In genomic region chr4:155966661-155967060, GRCh38 we compare ENCODE assay signal across 23 cellular contexts. TPM values are rescaled to one million over a fixed set of nuclear protein-coding genes. Genes with fewer than 3 reads are reported as not detected.
A peak's percentile ranks its signal among the peaks of the same experiment; 100 is the strongest.
DNase-seq lines count a peak whose midpoint lies in the region; ATAC-seq and TF ChIP-seq lines count a peak whose summit lies in the region.
"Had no signal": no experiment of that assay in that cellular context is flagged by ENCODE, and none has a peak within 500 bp of the region (broad histone marks: within the 10 kb centered on the region; RNA-seq: fewer than 3 reads in every experiment).

No MANE protein-coding gene starts in this region.

- peaks cover 0 to 2% (median 0%) of the 10 kb centered on the region in 8 donors for H3K9me3 Mint-ChIP-seq in CD4-positive, alpha-beta memory T cell
- H3K9me3 Mint-ChIP-seq in stimulated activated memory B cell treated with anti-CD40 and anti-IgM and Interleukin-4, amounts not matched to agents 10 μg/mL and 1 μg/mL and 100 μg/mL, for 72 hours = peaks cover 4% of the 10 kb centered on the region
- H3K9me3 Mint-ChIP-seq: CD4-positive, CD25-positive, alpha-beta regulatory T cell; HFFc6 had no signal

- H3K4me1 ChIP-seq in CD4-positive, alpha-beta memory T cell (ENCODE audit: insufficient read depth, low read length) = no peaks in the 10 kb centered on the region
- H3K4me1 ChIP-seq: A549 had no signal

- no peak for ATAC-seq in stimulated activated memory B cell treated with anti-CD40 and anti-IgM and Interleukin-4, amounts not matched to agents 10 μg/mL and 1 μg/mL and 100 μg/mL, for 72 hours
- ATAC-seq: A549, GM12878 had no signal

- H3K27me3 ChIP-seq in neural cell (ENCODE audit: insufficient read depth, low read depth, low read length) = no peaks in the 10 kb centered on the region
- H3K27me3 ChIP-seq in CD4-positive, alpha-beta memory T cell (ENCODE audit: insufficient read depth, low read length) = no peaks in the 10 kb centered on the region
- H3K27me3 ChIP-seq: MG63, SJSA1 had no signal

- DNase-seq in LHCN-M2 (ENCODE audit: low read depth) = peak; percentile 91
- DNase-seq in fibroblast of villous mesenchyme (ENCODE audit: low read depth) = peak; percentile 42
- DNase-seq in CD4-positive, alpha-beta memory T cell = no peak
- DNase-seq in NCI-H226 = no peak
- DNase-seq in DMS53 treated with DMSO at 0.1 percent for 48 hours (lab: John Stamatoyannopoulos, UW; ENCODE audit: unreplicated experiment) = no peak
- DNase-seq: CD4-positive, CD25-positive, alpha-beta regulatory T cell; COR-L47; DMS79 treated with DMSO at 0.1 percent for 48 hours; H9; Kasumi-1; NCI-H1436; NCI-H1930; NCI-H345; NCI-H524; NCI-H774; NK-92 treated with Interleukin-12 subunit alpha and Interleukin-12 subunit beta, amount 100 ng/mL, for 24 hours had no signal

- peaks cover 5 to 12% of the 10 kb centered on the region in 2 donors for H3K27me3 Mint-ChIP-seq in CD4-positive, alpha-beta memory T cell
- no peaks in the 10 kb centered on the region for H3K27me3 Mint-ChIP-seq in stimulated activated memory B cell treated with anti-CD40 and anti-IgM and Interleukin-4, amounts not matched to agents 10 μg/mL and 1 μg/mL and 100 μg/mL, for 72 hours

- peak overlapping the region; percentile 69 for H3K27ac ChIP-seq in neural cell (ENCODE audit: low read length)
- no peak overlapping the region for H3K27ac ChIP-seq in CD4-positive, alpha-beta memory T cell (ENCODE audit: low read depth, low read length)
- H3K27ac ChIP-seq: A549, SJSA1 had no signal

- no peaks in the 10 kb centered on the region for H3K36me3 ChIP-seq in neural cell (ENCODE audit: insufficient read depth, low read length)
- no peaks in the 10 kb centered on the region for H3K36me3 ChIP-seq in CD4-positive, alpha-beta memory T cell (ENCODE audit: insufficient read depth, low read length)
- H3K36me3 ChIP-seq: MG63, SJSA1 had no signal

- peak overlapping the region; percentile 15 for H3K9ac ChIP-seq in neural cell (ENCODE audit: low read length)

- POLR2A ChIA-PET in CD4-positive, alpha-beta memory T cell (lab: Charles Lee; ENCODE audit: partially characterized antibody) = no interaction called here

- H3K27ac Mint-ChIP-seq in CD4-positive, alpha-beta memory T cell = no peak overlapping the region
- no peak overlapping the region for H3K27ac Mint-ChIP-seq in stimulated activated memory B cell treated with anti-CD40 and anti-IgM and Interleukin-4, amounts not matched to agents 10 μg/mL and 1 μg/mL and 100 μg/mL, for 72 hours
- H3K27ac Mint-ChIP-seq: CD4-positive, CD25-positive, alpha-beta regulatory T cell; H9; HFFc6 had no signal

- H3K79me2 ChIP-seq in neural cell (replicated peaks; ENCODE audit: insufficient read depth, low read length) = no peaks in the 10 kb centered on the region

- no peaks in the 10 kb centered on the region for H3K9me2 ChIP-seq in neural cell (ENCODE audit: insufficient read depth, low read length)

- peaks cover 7 to 12% (median 9%) of the 10 kb centered on the region in 4 donors for H3K4me1 Mint-ChIP-seq in CD4-positive, alpha-beta memory T cell
- H3K4me1 Mint-ChIP-seq in stimulated activated memory B cell treated with anti-CD40 and anti-IgM and Interleukin-4, amounts not matched to agents 10 μg/mL and 1 μg/mL and 100 μg/mL, for 72 hours = no peaks in the 10 kb centered on the region

- TF ChIP-seq CTCF in fibroblast of villous mesenchyme (IDR thresholded peaks at IDR 0.05; ENCODE audit: insufficient read depth, low read depth, low read length) (no peak), neural cell (IDR thresholded peaks at IDR 0.05; ENCODE audit: poor library complexity, severe bottlenecking) (no peak)

- peak overlapping the region; percentile 13 for H3K4me2 ChIP-seq in neural cell (ENCODE audit: low read length)
- H3K4me2 ChIP-seq: A549 had no signal

- intact Hi-C loops in CD4-positive, alpha-beta memory T cell (cut with micrococcal nuclease) = no loop called here

- peaks cover 8% of the 10 kb centered on the region for H3F3A ChIP-seq in neural cell (ENCODE audit: insufficient read depth, low read length, poor library complexity, severe bottlenecking)

- TF ChIP-seq RAD21 in neural cell (conservative IDR thresholded peaks at IDR 0.05) = no peak

- H3K4me3 Mint-ChIP-seq in CD4-positive, alpha-beta memory T cell = no peak overlapping the region
- no peak overlapping the region for H3K4me3 Mint-ChIP-seq in stimulated activated memory B cell treated with anti-CD40 and anti-IgM and Interleukin-4, amounts not matched to agents 10 μg/mL and 1 μg/mL and 100 μg/mL, for 72 hours
- H3K4me3 Mint-ChIP-seq: CD4-positive, CD25-positive, alpha-beta regulatory T cell; H9; HFFc6 had no signal

- H3K9me3 ChIP-seq in neural cell (ENCODE audit: low read length) = no peaks in the 10 kb centered on the region
- H3K9me3 ChIP-seq in CD4-positive, alpha-beta memory T cell (ENCODE audit: control insufficient read depth in 1 of 2, low read length in 2 of 2) = no peaks in the 10 kb centered on the region
- H3K9me3 ChIP-seq: A549, MG63, SJSA1 had no signal

- TF ChIP-seq EP300 in neural cell (conservative IDR thresholded peaks at IDR 0.05; ENCODE audit: poor library complexity, severe bottlenecking) = peak; percentile 45

- H2AFZ ChIP-seq in neural cell (ENCODE audit: low read depth, low read length) = no peak overlapping the region

- no peak overlapping the region for H3K4me3 ChIP-seq in fibroblast of villous mesenchyme (ENCODE audit: low read depth, low read length)
- H3K4me3 ChIP-seq in neural cell (ENCODE audit: low read length) = no peak overlapping the region
- H3K4me3 ChIP-seq in CD4-positive, alpha-beta memory T cell (ENCODE audit: low read length in 2 of 2) = no peak overlapping the region
- H3K4me3 ChIP-seq: A549, GM12878, MG63, SJSA1 had no signal

- CTCF ChIA-PET in CD4-positive, alpha-beta memory T cell (lab: Charles Lee; ENCODE audit: partially characterized antibody) = interaction anchor here (0.9 kb wide), 1 partner anchor 351 kb away, joined by 3 read pairs; no protein-coding TSS in a partner anchor

- H4K20me1 ChIP-seq in neural cell (ENCODE audit: insufficient read depth) = no peaks in the 10 kb centered on the region

- no peaks in the 10 kb centered on the region for H3K36me3 Mint-ChIP-seq in CD4-positive, alpha-beta memory T cell
- no peaks in the 10 kb centered on the region for H3K36me3 Mint-ChIP-seq in stimulated activated memory B cell treated with anti-CD40 and anti-IgM and Interleukin-4, amounts not matched to agents 10 μg/mL and 1 μg/mL and 100 μg/mL, for 72 hours
- H3K36me3 Mint-ChIP-seq: CD4-positive, CD25-positive, alpha-beta regulatory T cell had no signal

TF ChIP-seq in neural cell, 6 proteins besides CTCF, POLR2A, EP300 and RAD21:
- TF ChIP-seq EZH2 (IDR thresholded peaks at IDR 0.05; ENCODE audit: borderline replicate concordance, insufficient read depth, low read length, poor library complexity, severe bottlenecking) (no peak), REST (IDR thresholded peaks at IDR 0.05; ENCODE audit: borderline replicate concordance) (no peak), POLR2AphosphoS5 (IDR thresholded peaks at IDR 0.05) (no peak), TAF1 (IDR thresholded peaks at IDR 0.05; ENCODE audit: low read depth) (no peak), SMC3 (conservative IDR thresholded peaks at IDR 0.05; ENCODE audit: poor library complexity) (no peak), MXI1 (conservative IDR thresholded peaks at IDR 0.05; ENCODE audit: poor library complexity, severe bottlenecking) (no peak)

RNA-seq across cellular contexts. Expression of gene CTSO, which starts 13.0 kb away (rescaled TPM):
- total RNA-seq in LHCN-M2 (2014; rRNA removed) = 12.1 and 20.7 TPM in 2 replicates
- 6.3 TPM for polyA plus RNA-seq in LHCN-M2 (2012)
- total RNA-seq in fibroblast of villous mesenchyme = 10.8 and 12.2 TPM in 2 replicates
- polyA plus RNA-seq in neural cell = 0.16 and 0.26 TPM in 2 replicates
- polyA minus RNA-seq in neural cell = 0.23 and 0.24 TPM in 2 replicates
- 10 to 100 TPM; 12.9 to 13.1 TPM for total RNA-seq in CD4-positive, alpha-beta memory T cell
- 10 to 100 TPM; 28.5 to 44.0 TPM for polyA plus RNA-seq in CD4-positive, alpha-beta memory T cell

Comparison
In these comparisons a context has a peak if more than half of its experiments do, and no peak if none do; other contexts are left out.
1. DNase-seq: peak in LHCN-M2 (single experiment) and fibroblast of villous mesenchyme (single experiment); none in CD4-positive, alpha-beta memory T cell (0 of 5), NCI-H226 (single experiment) and DMS53 treated with DMSO at 0.1 percent for 48 hours (single experiment).